1 cellular context compared by ENCODE assay signal in the genomic region with DNA sequence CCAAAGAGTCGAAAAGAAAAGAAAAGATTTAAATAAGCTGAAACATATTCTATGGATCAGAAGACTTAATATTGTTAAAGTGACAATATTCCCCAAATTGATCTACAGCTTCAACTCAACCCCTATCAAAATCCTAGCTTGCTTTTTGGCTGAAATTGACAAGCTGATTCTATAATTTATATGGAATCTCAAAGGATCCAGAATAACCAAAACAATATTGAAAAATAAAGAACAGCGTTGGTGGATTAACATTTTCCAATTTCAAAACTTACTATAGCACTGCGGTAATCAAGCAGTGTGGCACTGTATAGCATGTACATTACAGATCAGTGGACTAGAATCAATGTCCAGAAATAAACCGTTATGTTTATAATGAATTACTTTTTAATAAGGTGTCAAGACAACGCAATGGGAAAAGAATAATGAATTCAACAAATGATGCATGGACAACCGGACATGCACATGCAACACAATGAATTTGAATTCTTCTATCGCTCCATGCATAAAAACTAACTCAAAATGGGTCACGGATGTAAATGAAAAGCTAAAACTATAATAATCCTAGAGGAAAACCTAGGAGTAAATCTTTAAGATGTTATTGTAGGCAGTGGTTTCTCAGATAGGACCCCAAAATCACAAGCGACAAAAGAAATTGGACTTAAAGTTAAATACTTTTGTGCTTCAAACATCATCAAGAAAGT.
TF ChIP-seq lines count a peak whose summit lies in the region.

No MANE protein-coding gene starts in this region.

TF ChIP-seq in K562, 482 proteins besides CTCF, POLR2A, EP300 and RAD21:
- TF ChIP-seq ZNF12 (CRISPR knock-in tag; IDR thresholded peaks at IDR 0.05), result no peak
- TF ChIP-seq BMI1 (IDR thresholded peaks at IDR 0.05; ENCODE audit: low read length), result peak; percentile 15; the same call in 1 of the 2 replicates
- TF ChIP-seq CBX2 (IDR thresholded peaks at IDR 0.05; ENCODE audit: insufficient read depth, low read length, poor library complexity, severe bottlenecking), result peak; percentile 90
- TF ChIP-seq PCBP1 (IDR thresholded peaks at IDR 0.05; ENCODE audit: low read depth, low read length, poor library complexity, severe bottlenecking), result no peak
- peak; percentile 83 for TF ChIP-seq CBX8 (IDR thresholded peaks at IDR 0.05; ENCODE audit: borderline replicate concordance, extremely low read depth, low read depth, low read length, poor library complexity, severe bottlenecking)
- no peak for TF ChIP-seq ESRRB (CRISPR knock-in tag; IDR thresholded peaks at IDR 0.05; ENCODE audit: borderline replicate concordance)
- no peak for TF ChIP-seq NBN (IDR thresholded peaks at IDR 0.05; ENCODE audit: low read depth)
